In genomic region chr7:121547341-121548092, GRCh38 we compare ENCODE assay signal across 8 cellular contexts.
A peak's percentile ranks its signal among the peaks of the same experiment; 100 is the strongest.
DNase-seq lines count a peak whose midpoint lies in the region; ATAC-seq and TF ChIP-seq lines count a peak whose summit lies in the region.

No MANE protein-coding gene starts in this region.

- no peak overlapping the region for H3K4me3 ChIP-seq in WERI-Rb-1 (ENCODE audit: low read depth, low read length)

- TF ChIP-seq CTCF in C4-2B (conservative IDR thresholded peaks at IDR 0.05) (peak; percentile 91), WERI-Rb-1 (IDR thresholded peaks at IDR 0.05; ENCODE audit: low read depth, low read length) (peak; percentile 41; the same call in 1 of the 2 replicates)

- H3K9me3 ChIP-seq in WERI-Rb-1 (ENCODE audit: severe bottlenecking): no peaks in the 10 kb centered on the region

- H3K36me3 ChIP-seq in WERI-Rb-1: no peaks in the 10 kb centered on the region

- no peaks in the 10 kb centered on the region for H3K27me3 ChIP-seq in WERI-Rb-1 (ENCODE audit: insufficient read depth, low read depth, severe bottlenecking)

- DNase-seq in NCI-H1930 (lab: John Stamatoyannopoulos, UW): peak; percentile 37 to 65
- no peak for DNase-seq in WERI-Rb-1
- peak; percentile 56 for DNase-seq in glomerular visceral epithelial cell (ENCODE audit: extremely low spot score)
- peak; percentile 45 for DNase-seq in putamen (ENCODE audit: low spot score)
- no peak for DNase-seq in cortex of kidney (lab: John Stamatoyannopoulos, UW)

- ATAC-seq in GM18861 (IDR thresholded peaks at IDR 0.05; ENCODE audit: unreplicated experiment): peak; percentile 85
- peak; percentile 87 for ATAC-seq in HG03025 (IDR thresholded peaks at IDR 0.05; ENCODE audit: low FRiP score, unreplicated experiment)

- H3K27ac ChIP-seq in C4-2B: no peak overlapping the region
- no peak overlapping the region for H3K27ac ChIP-seq in WERI-Rb-1

Comparison
In these comparisons a context has a peak if more than half of its experiments do, and no peak if none do; other contexts are left out.
1. DNase-seq: peak in NCI-H1930 (2 of 2), glomerular visceral epithelial cell (single experiment) and putamen (single experiment); none in WERI-Rb-1 (single experiment) and cortex of kidney (single experiment).